Comparison of ENCODE assay signal across 10 cellular contexts in the genomic region with DNA sequence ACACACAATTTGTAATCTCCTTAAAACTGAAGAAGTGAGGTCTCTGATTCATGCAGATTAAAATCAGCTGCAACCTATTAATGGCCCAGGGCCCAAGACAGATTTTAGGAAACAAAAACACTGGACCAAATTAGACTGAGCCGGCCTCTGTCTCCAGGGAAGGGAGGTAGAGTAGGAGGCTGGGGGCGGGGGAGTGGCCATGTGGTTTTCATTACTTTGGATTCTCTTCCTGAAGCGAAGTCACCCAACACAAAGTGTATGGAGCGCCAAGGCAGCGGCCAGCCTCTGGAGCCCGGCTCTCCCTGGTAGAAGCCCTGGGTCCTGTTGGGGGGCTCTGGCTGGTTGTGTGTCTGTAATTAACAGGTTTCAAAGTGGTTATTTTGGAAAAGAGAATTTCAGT.
DNase-seq lines count a peak whose midpoint lies in the region; ATAC-seq, FAIRE-seq and TF ChIP-seq lines count a peak whose summit lies in the region.
"Had no signal": no experiment of that assay in that cellular context is flagged by ENCODE, and none has a peak within 500 bp of the region (broad histone marks: within the 10 kb centered on the region; RNA-seq: fewer than 3 reads in every experiment).

No MANE protein-coding gene starts in this region.

- H3K27me3 Mint-ChIP-seq in endodermal cell (ENCODE audit: insufficient read depth) (no peaks in the 10 kb centered on the region), naive B cell (no peaks in the 10 kb centered on the region)
- no peaks in the 10 kb centered on the region for H3K27me3 Mint-ChIP-seq in activated T-cell treated with anti-CD3 and anti-CD28 coated beads, Interleukin-2, amount 50 U/mL, for 24 hours

- 0 out of 4 replicates have a peak, but pooled peaks cover 0 to 2% of the 10 kb centered on the region in 2 experiments for H3K79me1 ChIP-seq in IMR-90 (ENCODE audit: low read depth in 1 of 2, low read length in 2 of 2)

- no peak overlapping the region; the same call in 1 of the 2 replicates for H3K4me2 ChIP-seq in IMR-90 (ENCODE audit: low read depth, low read length)

- no peak overlapping the region for H3K4me3 ChIP-seq in IMR-90 (ENCODE audit: insufficient read depth, low read depth, low read length)
- no peak overlapping the region for H3K4me3 ChIP-seq in endodermal cell (ENCODE audit: low read length)

- TF ChIP-seq RAD21 in IMR-90 (IDR thresholded peaks at IDR 0.05; ENCODE audit: low read length), result no peak

- in situ Hi-C loops in IMR-90 (cut with MboI; ENCODE audit: low sequenced_read_pairs), result no loop called here

- no peaks in the 10 kb centered on the region for H3K36me3 Mint-ChIP-seq in endodermal cell (ENCODE audit: low read depth)
- no peaks in the 10 kb centered on the region for H3K36me3 Mint-ChIP-seq in naive B cell
- no peaks in the 10 kb centered on the region for H3K36me3 Mint-ChIP-seq in activated T-cell treated with anti-CD3 and anti-CD28 coated beads, Interleukin-2, amount 50 U/mL, for 24 hours (ENCODE audit: low read depth)

- no TSS peak for BruUV-seq in IMR-90 (replicated peaks; lab: Mats Ljungman, UMichigan)

- H2BK120ac ChIP-seq in IMR-90 (ENCODE audit: low read depth, low read length), result peak overlapping the region; percentile 87

- H3K14ac ChIP-seq in IMR-90 (replicated peaks; ENCODE audit: low read depth, low read length), result peak overlapping the region; percentile 61

- no CpG with 5 or more reads among the region's 6 CpGs for WGBS in IMR-90 (ENCODE audit: extremely low coverage in 2 of 2, insufficient read length in 1 of 2), 2 experiments
- 92 to 98% methylated on average over 2 to 6 of the region's 6 CpGs for WGBS in endodermal cell (ENCODE audit: insufficient coverage in 1 of 2, insufficient read length in 1 of 2), 2 experiments

- POLR2A ChIA-PET in IMR-90 (lab: Charles Lee; ENCODE audit: unreplicated experiment), result no interaction called here

- H3K27ac ChIP-seq in IMR-90 (ENCODE audit: insufficient read depth, low read length), result peak overlapping the region; percentile 67; the same call in 1 of the 2 replicates
- peak overlapping the region; percentile 7 for H3K27ac ChIP-seq in endodermal cell (ENCODE audit: low read depth, low read length)

- H3K9me1 ChIP-seq in IMR-90 (ENCODE audit: insufficient read depth, low read length), result peaks cover 35% of the 10 kb centered on the region

- H3K18ac ChIP-seq in IMR-90 (ENCODE audit: low read depth, low read length), result peak overlapping the region; percentile 30; the same call in 1 of the 2 replicates

- H3K36me3 ChIP-seq in IMR-90 (ENCODE audit: control insufficient read depth, insufficient read depth, low read length) (no peaks in the 10 kb centered on the region), endodermal cell (ENCODE audit: control insufficient read depth, insufficient read depth, low read length) (no peaks in the 10 kb centered on the region)

- peak overlapping the region; percentile 22; the same call in 1 of the 2 replicates for H3K56ac ChIP-seq in IMR-90 (ENCODE audit: extremely low read depth, insufficient read depth, low read length)

- H3K4me3 Mint-ChIP-seq in endodermal cell (no peak overlapping the region), naive B cell (peak overlapping the region in 1 of 8 donors; percentile 66)
- H3K4me3 Mint-ChIP-seq in activated T-cell treated with anti-CD3 and anti-CD28 coated beads, Interleukin-2, amount 50 U/mL, for 24 hours, result no peak overlapping the region
- H3K4me3 Mint-ChIP-seq: T-helper 1 cell treated with Interleukin-12 subunit alpha and Interleukin-12 subunit beta and Interleukin-4 antibody, amounts not matched to agents 30 μg/mL and 1 μg/mL, for 36 hours had no signal

- peak; percentile 40 for ATAC-seq in IMR-90 (ENCODE audit: low read depth)
- no peak for ATAC-seq in naive B cell (ENCODE audit: low read depth in 2 of 2)
- ATAC-seq in GM18498 (IDR thresholded peaks at IDR 0.05; ENCODE audit: unreplicated experiment), result no peak

- H3K9ac ChIP-seq in IMR-90 (ENCODE audit: low read depth, low read length) (no peak overlapping the region), endodermal cell (ENCODE audit: extremely low read depth, low read length, poor library complexity, severe bottlenecking) (no peak overlapping the region)

- H2AK9ac ChIP-seq in IMR-90 (replicated peaks; ENCODE audit: low read depth, low read length, poor library complexity), result peak overlapping the region; percentile 22

- peak overlapping the region; percentile 47 for H4K5ac ChIP-seq in IMR-90 (ENCODE audit: low read depth, low read length)

- H3K4me1 ChIP-seq in IMR-90 (ENCODE audit: control insufficient read depth, insufficient read depth, low read length) (peaks cover 29% of the 10 kb centered on the region), endodermal cell (ENCODE audit: control insufficient read depth, insufficient read depth, low read length) (no peaks in the 10 kb centered on the region)

- no peaks in the 10 kb centered on the region for H3K27me3 ChIP-seq in IMR-90 (ENCODE audit: control insufficient read depth, insufficient read depth, low read length)
- H3K27me3 ChIP-seq in endodermal cell (ENCODE audit: control insufficient read depth, insufficient read depth, low read length, poor library complexity, severe bottlenecking), result no peaks in the 10 kb centered on the region

- peak overlapping the region in 1 of 2 experiments; percentile 67; a peak in 1 of 4 replicates for H4K8ac ChIP-seq in IMR-90 (ENCODE audit: low read depth in 2 of 2, low read length in 2 of 2)

- no peak for TF ChIP-seq POLR2A in IMR-90 (IDR thresholded peaks at IDR 0.05; ENCODE audit: low read depth, low read length)

- CTCF ChIA-PET in IMR-90 (lab: Yijun Ruan, JAX), result no interaction called here

- TF ChIP-seq CTCF in IMR-90 (conservative IDR thresholded peaks at IDR 0.05; ENCODE audit: low read depth, low read length) (no peak), endodermal cell (conservative IDR thresholded peaks at IDR 0.05) (no peak)

- no peaks in the 10 kb centered on the region for H3K9me3 Mint-ChIP-seq in endodermal cell
- no peaks in the 10 kb centered on the region for H3K9me3 Mint-ChIP-seq in naive B cell
- no peaks in the 10 kb centered on the region for H3K9me3 Mint-ChIP-seq in activated T-cell treated with anti-CD3 and anti-CD28 coated beads, Interleukin-2, amount 50 U/mL, for 24 hours
- H3K9me3 Mint-ChIP-seq: T-helper 1 cell treated with Interleukin-12 subunit alpha and Interleukin-12 subunit beta and Interleukin-4 antibody, amounts not matched to agents 30 μg/mL and 1 μg/mL, for 36 hours had no signal

- peak overlapping the region; percentile 51; the same call in 1 of the 3 replicates for H2BK15ac ChIP-seq in IMR-90 (ENCODE audit: low read depth, low read length)

- no peaks in the 10 kb centered on the region for H4K20me1 ChIP-seq in IMR-90 (ENCODE audit: insufficient read depth, low read length)

- no peak for FAIRE-seq in frontal cortex (lab: Jason Lieb, UNC)

- H3K9me3 ChIP-seq in IMR-90 (ENCODE audit: control insufficient read depth, insufficient read depth, low read length), result no peaks in the 10 kb centered on the region
- H3K9me3 ChIP-seq in endodermal cell (ENCODE audit: control insufficient read depth, low read length), result no peaks in the 10 kb centered on the region

- peak overlapping the region; percentile 81 for H2BK20ac ChIP-seq in IMR-90 (ENCODE audit: low read depth, low read length)

- dilution Hi-C loops in IMR-90 (cut with HindIII; ENCODE audit: low sequenced_read_pairs, unreplicated experiment), result no loop called here

- H3K27ac Mint-ChIP-seq in endodermal cell (no peak overlapping the region), naive B cell (peak overlapping the region in 5 of 6 donors; percentile 47 to 92 (median 63))
- H3K27ac Mint-ChIP-seq in activated T-cell treated with anti-CD3 and anti-CD28 coated beads, Interleukin-2, amount 50 U/mL, for 24 hours, result no peak overlapping the region
- H3K27ac Mint-ChIP-seq: T-helper 1 cell treated with Interleukin-12 subunit alpha and Interleukin-12 subunit beta and Interleukin-4 antibody, amounts not matched to agents 30 μg/mL and 1 μg/mL, for 36 hours had no signal

- peak overlapping the region; percentile 55 for H2AFZ ChIP-seq in IMR-90 (replicated peaks; ENCODE audit: low read length, poor library complexity)

- H3K23ac ChIP-seq in IMR-90 (ENCODE audit: low read depth, low read length), result peak overlapping the region; percentile 35; the same call in 1 of the 2 replicates

- H2AK5ac ChIP-seq in IMR-90 (ENCODE audit: low read depth, low read length), result peak overlapping the region; percentile 40; the same call in 1 of the 2 replicates

- DNase-seq in IMR-90 (peak; percentile 69), endodermal cell (no peak), naive B cell (no peak), ureter (ENCODE audit: low spot score) (peak; percentile 65), frontal cortex (ENCODE audit: low spot score in 2 of 2) (no peak), NCI-H1092 treated with DMSO at 0.1 percent for 48 hours (lab: John Stamatoyannopoulos, UW) (no peak)
- DNase-seq in activated T-cell treated with anti-CD3 and anti-CD28 coated beads, Interleukin-2, amount 50 U/mL, for 24 hours, result no peak
- DNase-seq: NCI-H2081 had no signal

- peaks cover 14% of the 10 kb centered on the region for H3K4me1 Mint-ChIP-seq in endodermal cell
- peaks cover 65 to 95% (median 87%) of the 10 kb centered on the region in 3 donors for H3K4me1 Mint-ChIP-seq in naive B cell
- H3K4me1 Mint-ChIP-seq in activated T-cell treated with anti-CD3 and anti-CD28 coated beads, Interleukin-2, amount 50 U/mL, for 24 hours (ENCODE audit: low read depth), result peaks cover 53% of the 10 kb centered on the region

- H2BK5ac ChIP-seq in IMR-90 (ENCODE audit: low read depth, low read length, poor library complexity, severe bottlenecking), result peak overlapping the region; percentile 62

- peak overlapping the region; percentile 75 for H4K91ac ChIP-seq in IMR-90 (ENCODE audit: insufficient read depth, low read depth, low read length)

- H3K4ac ChIP-seq in IMR-90 (ENCODE audit: low read depth, low read length), result peak overlapping the region; percentile 89

- intact Hi-C loops in IMR-90 (cut with micrococcal nuclease), result no loop called here

TF ChIP-seq in IMR-90, 13 proteins besides CTCF, POLR2A, EP300 and RAD21 (continues in another document):
- TF ChIP-seq BHLHE40 (IDR thresholded peaks at IDR 0.05; ENCODE audit: low read depth, low read length) (no peak), CHD1 (IDR thresholded peaks at IDR 0.05; ENCODE audit: low read depth, low read length) (no peak), FOS (IDR thresholded peaks at IDR 0.05; ENCODE audit: low read depth, low read length) (no peak), MAFK (IDR thresholded peaks at IDR 0.05; ENCODE audit: low read depth, low read length) (no peak)
- TF ChIP-seq, protein P1, sequence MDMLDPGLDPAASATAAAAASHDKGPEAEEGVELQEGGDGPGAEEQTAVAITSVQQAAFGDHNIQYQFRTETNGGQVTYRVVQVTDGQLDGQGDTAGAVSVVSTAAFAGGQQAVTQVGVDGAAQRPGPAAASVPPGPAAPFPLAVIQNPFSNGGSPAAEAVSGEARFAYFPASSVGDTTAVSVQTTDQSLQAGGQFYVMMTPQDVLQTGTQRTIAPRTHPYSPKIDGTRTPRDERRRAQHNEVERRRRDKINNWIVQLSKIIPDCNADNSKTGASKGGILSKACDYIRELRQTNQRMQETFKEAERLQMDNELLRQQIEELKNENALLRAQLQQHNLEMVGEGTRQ (IDR thresholded peaks at IDR 0.05; ENCODE audit: low read depth, low read length), result no peak

Comparison
In these comparisons a context has a peak if more than half of its experiments do, and no peak if none do; other contexts are left out.
1. DNase-seq: peak in IMR-90 (single experiment) and ureter (single experiment); none in endodermal cell (single experiment), naive B cell (single experiment), frontal cortex (0 of 2), activated T-cell treated with anti-CD3 and anti-CD28 coated beads, Interleukin-2, amount 50 U/mL, for 24 hours (single experiment) and NCI-H1092 treated with DMSO at 0.1 percent for 48 hours (single experiment).
2. H3K27ac Mint-ChIP-seq: peak in naive B cell (5 of 6); none in endodermal cell (single experiment) and activated T-cell treated with anti-CD3 and anti-CD28 coated beads, Interleukin-2, amount 50 U/mL, for 24 hours (single experiment).